In genomic region chrX:135340827-135341226, GRCh38 we compare ENCODE assay signal across 11 cellular contexts. TPM values are rescaled to one million over a fixed set of nuclear protein-coding genes. Genes with fewer than 3 reads are reported as not detected.
DNase-seq lines count a peak whose midpoint lies in the region; ATAC-seq and TF ChIP-seq lines count a peak whose summit lies in the region.
"Had no signal": no experiment of that assay in that cellular context is flagged by ENCODE, and none has a peak within 500 bp of the region (broad histone marks: within the 10 kb centered on the region; RNA-seq: fewer than 3 reads in every experiment).

No MANE protein-coding gene starts in this region.

- no peaks in the 10 kb centered on the region for H3K9me3 Mint-ChIP-seq in activated naive CD8-positive, alpha-beta T cell treated with anti-CD3 and anti-CD28 coated beads, Interleukin-2, amount 10 ng/mL, durations not matched to agents 7 days and 5 days

- peak overlapping the region; percentile 92 for H3K4me3 Mint-ChIP-seq in activated naive CD8-positive, alpha-beta T cell treated with anti-CD3 and anti-CD28 coated beads, Interleukin-2, amount 10 ng/mL, durations not matched to agents 7 days and 5 days

- peaks cover 52% of the 10 kb centered on the region for H3K4me1 Mint-ChIP-seq in activated naive CD8-positive, alpha-beta T cell treated with anti-CD3 and anti-CD28 coated beads, Interleukin-2, amount 10 ng/mL, durations not matched to agents 7 days and 5 days

- H3K27me3 Mint-ChIP-seq in activated naive CD8-positive, alpha-beta T cell treated with anti-CD3 and anti-CD28 coated beads, Interleukin-2, amount 10 ng/mL, durations not matched to agents 7 days and 5 days: no peaks in the 10 kb centered on the region

- TF ChIP-seq CTCF in AG10803 (conservative IDR thresholded peaks at IDR 0.05; ENCODE audit: low read length) (no peak), lower lobe of right lung (IDR thresholded peaks at IDR 0.05) (no peak), omental fat pad (IDR thresholded peaks at IDR 0.05) (no peak)

- H3K27ac ChIP-seq in lower lobe of right lung: no peak overlapping the region

- H3K27me3 ChIP-seq in lower lobe of right lung (ENCODE audit: low read depth): no peaks in the 10 kb centered on the region

- peak; percentile 79 for DNase-seq in AG10803 (ENCODE audit: low read depth)
- peak; percentile 62 for DNase-seq in HCEC 1CT
- DNase-seq in activated naive CD8-positive, alpha-beta T cell treated with anti-CD3 and anti-CD28 coated beads, Interleukin-2, amount 10 ng/mL, durations not matched to agents 7 days and 5 days: no peak
- no peak for DNase-seq in lower lobe of right lung
- DNase-seq in NCI-H2081 (lab: John Stamatoyannopoulos, UW): no peak
- DNase-seq in OCI-M2 (lab: John Stamatoyannopoulos, UW; ENCODE audit: unreplicated experiment): no peak
- no peak for DNase-seq in omental fat pad (ENCODE audit: low spot score)
- DNase-seq: Kasumi-1, SW 1271 had no signal

- H3K27ac Mint-ChIP-seq in activated naive CD8-positive, alpha-beta T cell treated with anti-CD3 and anti-CD28 coated beads, Interleukin-2, amount 10 ng/mL, durations not matched to agents 7 days and 5 days: no peak overlapping the region

- intact Hi-C loops in lower lobe of right lung (cut with DNase I): no loop called here

- H3K4me1 ChIP-seq in lower lobe of right lung: peaks cover 42% of the 10 kb centered on the region

- H3K36me3 Mint-ChIP-seq in activated naive CD8-positive, alpha-beta T cell treated with anti-CD3 and anti-CD28 coated beads, Interleukin-2, amount 10 ng/mL, durations not matched to agents 7 days and 5 days: peaks cover 31% of the 10 kb centered on the region

- POLR2A ChIA-PET in activated naive CD8-positive, alpha-beta T cell treated with anti-CD3 and anti-CD28 coated beads, Interleukin-2, amount 10 ng/mL, durations not matched to agents 7 days and 5 days (lab: Charles Lee): no interaction called here

- H3K4me3 ChIP-seq in AG10803 (ENCODE audit: low read length): peak overlapping the region; percentile 78
- peak overlapping the region; percentile 74 for H3K4me3 ChIP-seq in lower lobe of right lung

- ATAC-seq in activated naive CD8-positive, alpha-beta T cell treated with anti-CD3 and anti-CD28 coated beads, Interleukin-2, amount 10 ng/mL, durations not matched to agents 7 days and 5 days (ENCODE audit: low read depth): no peak
- ATAC-seq in lower lobe of right lung: no peak
- ATAC-seq in GM19467 (IDR thresholded peaks at IDR 0.05; ENCODE audit: unreplicated experiment): no peak
- ATAC-seq in omental fat pad (ENCODE audit: low FRiP score): no peak

- H3K9me3 ChIP-seq in lower lobe of right lung: no peaks in the 10 kb centered on the region

- H3K36me3 ChIP-seq in lower lobe of right lung: no peaks in the 10 kb centered on the region

RNA-seq across cellular contexts. Expression of gene ZNF75D, which starts 3.1 kb away (rescaled TPM):
- total RNA-seq in activated naive CD8-positive, alpha-beta T cell treated with anti-CD3 and anti-CD28 coated beads, Interleukin-2, amount 10 ng/mL, durations not matched to agents 7 days and 5 days: 10 to 100 TPM; 15.0 to 17.9 TPM
- total RNA-seq in lower lobe of right lung (10.3 TPM), omental fat pad (10 to 100 TPM in 1 of 4 donors, 1 to 10 TPM in 3; 5.1 to 15.8 (median 6.4) TPM)

RNA-seq across cellular contexts. Expression of gene ZNF449, which starts 3.8 kb away (rescaled TPM):
- 1 to 10 TPM; 6.5 to 6.7 TPM for total RNA-seq in activated naive CD8-positive, alpha-beta T cell treated with anti-CD3 and anti-CD28 coated beads, Interleukin-2, amount 10 ng/mL, durations not matched to agents 7 days and 5 days
- total RNA-seq in lower lobe of right lung (5.1 TPM), omental fat pad (10 to 100 TPM in 2 of 4 donors, 1 to 10 TPM in 2; 4.1 to 15.0 (median 8.6) TPM)

RNA-seq across cellular contexts. Expression of gene ETDC, which starts 31.5 kb away (rescaled TPM):
- not detected for total RNA-seq in activated naive CD8-positive, alpha-beta T cell treated with anti-CD3 and anti-CD28 coated beads, Interleukin-2, amount 10 ng/mL, durations not matched to agents 7 days and 5 days
- total RNA-seq in lower lobe of right lung (not detected), omental fat pad (not detected)
- total RNA-seq: bronchial epithelial cell had no signal

Comparison
In these comparisons a context has a peak if more than half of its experiments do, and no peak if none do; other contexts are left out.
1. DNase-seq: peak in AG10803 (single experiment) and HCEC 1CT (single experiment); none in activated naive CD8-positive, alpha-beta T cell treated with anti-CD3 and anti-CD28 coated beads, Interleukin-2, amount 10 ng/mL, durations not matched to agents 7 days and 5 days (single experiment), lower lobe of right lung (single experiment), NCI-H2081 (0 of 2), OCI-M2 (single experiment) and omental fat pad (single experiment).